Comparison of ENCODE assay signal across 9 cellular contexts in genomic region chr1:58618303-58618702, GRCh38. TPM values are rescaled to one million over a fixed set of nuclear protein-coding genes. Genes with fewer than 3 reads are reported as not detected.
DNase-seq lines count a peak whose midpoint lies in the region; ATAC-seq and TF ChIP-seq lines count a peak whose summit lies in the region.
"Had no signal": no experiment of that assay in that cellular context is flagged by ENCODE, and none has a peak within 500 bp of the region (broad histone marks: within the 10 kb centered on the region; RNA-seq: fewer than 3 reads in every experiment).

No MANE protein-coding gene starts in this region.

- TF ChIP-seq POLR2A in upper lobe of left lung (IDR thresholded peaks at IDR 0.05) = peak in 1 of 4 donors; percentile 20

- peak; percentile 20 for DNase-seq in activated naive CD4-positive, alpha-beta T cell treated with anti-CD3 and anti-CD28 coated beads for 36 hours
- no peak for DNase-seq in activated naive CD4-positive, alpha-beta T cell treated with anti-CD3 and anti-CD28 coated beads, Interleukin-2, amount 50 U/mL, for 16 hours
- DNase-seq in T-helper 17 cell (no peak), heart right ventricle (no peak), upper lobe of left lung (peak in 1 of 2 donors; percentile 79), iPS-NIHi11 (ENCODE audit: low spot score) (no peak), COLO668 (lab: John Stamatoyannopoulos, UW; ENCODE audit: unreplicated experiment) (no peak)
- DNase-seq: activated CD4-positive, CD25-positive, alpha-beta regulatory T cell treated with anti-CD3 and anti-CD28 coated beads, Interleukin-2, amount 50 U/mL, for 72 hours had no signal

- H3K4me3 Mint-ChIP-seq in activated naive CD4-positive, alpha-beta T cell treated with anti-CD3 and anti-CD28 coated beads for 36 hours = no peak overlapping the region
- no peak overlapping the region for H3K4me3 Mint-ChIP-seq in T-helper 17 cell

- H3K36me3 Mint-ChIP-seq in activated naive CD4-positive, alpha-beta T cell treated with anti-CD3 and anti-CD28 coated beads for 36 hours (ENCODE audit: low read depth) = no peaks in the 10 kb centered on the region
- H3K36me3 Mint-ChIP-seq in T-helper 17 cell (ENCODE audit: low read depth) = peaks cover 2% of the 10 kb centered on the region

- intact Hi-C loops in activated naive CD4-positive, alpha-beta T cell treated with anti-CD3 and anti-CD28 coated beads for 36 hours (cut with micrococcal nuclease) = no loop called here
- intact Hi-C loops in heart right ventricle (cut with DNase I) = no loop called here

- TF ChIP-seq CTCF in heart right ventricle (IDR thresholded peaks at IDR 0.05) (no peak), upper lobe of left lung (IDR thresholded peaks at IDR 0.05) (no peak)

- peaks cover 2% of the 10 kb centered on the region for H3K4me1 Mint-ChIP-seq in activated naive CD4-positive, alpha-beta T cell treated with anti-CD3 and anti-CD28 coated beads for 36 hours (ENCODE audit: low read depth)
- H3K4me1 Mint-ChIP-seq in T-helper 17 cell = peaks cover 9% of the 10 kb centered on the region

- no peak for TF ChIP-seq EP300 in upper lobe of left lung (IDR thresholded peaks at IDR 0.05)

- 70 to 71% methylated on average over 2 of the region's 2 CpGs for WGBS in heart right ventricle, 2 donors
- WGBS in upper lobe of left lung, 2 donors = 24 to 52% methylated on average over 2 of the region's 2 CpGs

- H3K9me3 ChIP-seq in T-helper 17 cell (ENCODE audit: control insufficient read depth, low read length, poor library complexity, severe bottlenecking) (no peaks in the 10 kb centered on the region), heart right ventricle (no peaks in the 10 kb centered on the region), upper lobe of left lung (no peaks in the 10 kb centered on the region)

- H3K27ac ChIP-seq in heart right ventricle = peak overlapping the region in 1 of 10 donors; percentile 25
- peak overlapping the region; percentile 0 to 64 (median 32) for H3K27ac ChIP-seq in upper lobe of left lung

- ATAC-seq in T-helper 17 cell = peak; percentile 50
- ATAC-seq in heart right ventricle = peak in 7 of 8 donors; percentile 33 to 89 (median 68)
- peak; percentile 79 to 95 for ATAC-seq in upper lobe of left lung (ENCODE audit: low FRiP score in 2 of 2)
- ATAC-seq in GM21390 (IDR thresholded peaks at IDR 0.05; ENCODE audit: unreplicated experiment) = no peak

- no peaks in the 10 kb centered on the region for H3K9me3 Mint-ChIP-seq in activated naive CD4-positive, alpha-beta T cell treated with anti-CD3 and anti-CD28 coated beads for 36 hours

- H3K36me3 ChIP-seq in heart right ventricle (no peaks in the 10 kb centered on the region), upper lobe of left lung (no peaks in the 10 kb centered on the region)

- H3K27me3 ChIP-seq in heart right ventricle (no peaks in the 10 kb centered on the region), upper lobe of left lung (no peaks in the 10 kb centered on the region)

- peaks cover 0 to 36% (median 14%) of the 10 kb centered on the region in 9 donors for H3K4me1 ChIP-seq in heart right ventricle
- peaks cover 31 to 36% (median 33%) of the 10 kb centered on the region in 4 donors for H3K4me1 ChIP-seq in upper lobe of left lung

- peaks cover 19% of the 10 kb centered on the region for H3K27me3 Mint-ChIP-seq in activated naive CD4-positive, alpha-beta T cell treated with anti-CD3 and anti-CD28 coated beads for 36 hours (ENCODE audit: low read depth)
- H3K27me3 Mint-ChIP-seq in T-helper 17 cell = peaks cover 49% of the 10 kb centered on the region

- CTCF ChIA-PET in activated naive CD4-positive, alpha-beta T cell treated with anti-CD3 and anti-CD28 coated beads for 36 hours (lab: Charles Lee) = interaction anchor here (0.6 kb wide), 1 partner anchor 1326 kb away, joined by 3 read pairs; no protein-coding TSS in a partner anchor

- H3K27ac Mint-ChIP-seq in activated naive CD4-positive, alpha-beta T cell treated with anti-CD3 and anti-CD28 coated beads for 36 hours = no peak overlapping the region
- no peak overlapping the region for H3K27ac Mint-ChIP-seq in T-helper 17 cell

- no peak overlapping the region for H3K4me3 ChIP-seq in heart right ventricle
- no peak overlapping the region for H3K4me3 ChIP-seq in upper lobe of left lung

RNA-seq across cellular contexts. Expression of gene TACSTD2, which starts 41.3 kb away (rescaled TPM):
- total RNA-seq in activated naive CD4-positive, alpha-beta T cell treated with anti-CD3 and anti-CD28 coated beads for 36 hours = not detected
- total RNA-seq in T-helper 17 cell (under 1 TPM in 1 of 2 donors, not detected in 1; 0.23 TPM), heart right ventricle (under 1 TPM in 7 of 10 donors, not detected in 3; 0.14 to 0.35 (median 0.19) TPM), upper lobe of left lung (100 to 1,000 TPM in 5 of 6 donors, 10 to 100 TPM in 1; 41.9 to 387 (median 161) TPM)
- under 1 TPM; 0.22 to 0.28 TPM for polyA plus RNA-seq in heart right ventricle

Comparison
In these comparisons a context has a peak if more than half of its experiments do, and no peak if none do; other contexts are left out.
1. RNA of gene TACSTD2, which starts 41.3 kb away (total RNA-seq): 41.9 to 387 TPM in upper lobe of left lung; 0.23 TPM in T-helper 17 cell, 0.14 to 0.35 TPM in heart right ventricle and not detected in activated naive CD4-positive, alpha-beta T cell treated with anti-CD3 and anti-CD28 coated beads for 36 hours; every median in the first group is over 10 times any median in the second.